ENCODE assay signal across 19 cellular contexts in genomic region chr1:52037909-52038308, GRCh38.
"Had no signal": no experiment of that assay in that cellular context is flagged by ENCODE, and none has a peak within 500 bp of the region (broad histone marks: within the 10 kb centered on the region; RNA-seq: fewer than 3 reads in every experiment).

No MANE protein-coding gene starts in this region.

- H3K4me2 ChIP-seq: neural progenitor cell had no signal

- ATAC-seq: effector memory CD8-positive, alpha-beta T cell; natural killer cell treated with Interleukin-12 subunit alpha and Interleukin-12 subunit beta and Interleukin-15 and Interleukin-18, amount 100 ng/mL, for 72 hours; stimulated activated effector memory CD8-positive, alpha-beta T cell treated with anti-CD3 and anti-CD28 coated beads, Interleukin-12 subunit alpha, Interleukin-12 subunit beta, amount 100 ng/mL, for 72 hours had no signal

- H3K4me1 ChIP-seq: neural progenitor cell, parathyroid adenoma, prostate gland, right atrium auricular region, thyroid gland had no signal

- H3K79me2 ChIP-seq: parathyroid adenoma had no signal

- H2AFZ ChIP-seq: neural progenitor cell, parathyroid adenoma had no signal

- H3K9ac ChIP-seq: neural progenitor cell, parathyroid adenoma had no signal

- FAIRE-seq: endometrium, frontal cortex, kidney had no signal

- H3K9me3 ChIP-seq: mucosa of descending colon, prostate gland, right atrium auricular region, sigmoid colon, stomach, thyroid gland had no signal

- H3K27me3 ChIP-seq: neural progenitor cell, right atrium auricular region, sigmoid colon, stomach, thyroid gland had no signal

- H3K36me3 ChIP-seq: prostate gland had no signal

- H3K27ac ChIP-seq: neural progenitor cell, parathyroid adenoma, prostate gland, right atrium auricular region, sigmoid colon, stomach, thyroid gland had no signal

- DNase-seq: cortex of kidney; effector memory CD8-positive, alpha-beta T cell; kidney; naive B cell; sigmoid colon; stimulated activated CD4-positive, alpha-beta T cell treated with anti-CD3 and anti-CD28 coated beads, Interleukin-2, amount 100 ng/mL, for 24 hours; stimulated activated CD4-positive, alpha-beta T cell treated with anti-CD3 and anti-CD28 coated beads, Interleukin-4, amount 100 ng/mL, for 24 hours; stimulated activated naive CD4-positive, alpha-beta T cell treated with Interleukin-2 at 50 U/mL for 16 hours; stomach; thyroid gland had no signal

- H3K4me3 ChIP-seq: mucosa of descending colon, neural progenitor cell, prostate gland, right atrium auricular region, sigmoid colon, stomach, thyroid gland had no signal
